ENCODE assay signal across 8 cellular contexts in the genomic region with DNA sequence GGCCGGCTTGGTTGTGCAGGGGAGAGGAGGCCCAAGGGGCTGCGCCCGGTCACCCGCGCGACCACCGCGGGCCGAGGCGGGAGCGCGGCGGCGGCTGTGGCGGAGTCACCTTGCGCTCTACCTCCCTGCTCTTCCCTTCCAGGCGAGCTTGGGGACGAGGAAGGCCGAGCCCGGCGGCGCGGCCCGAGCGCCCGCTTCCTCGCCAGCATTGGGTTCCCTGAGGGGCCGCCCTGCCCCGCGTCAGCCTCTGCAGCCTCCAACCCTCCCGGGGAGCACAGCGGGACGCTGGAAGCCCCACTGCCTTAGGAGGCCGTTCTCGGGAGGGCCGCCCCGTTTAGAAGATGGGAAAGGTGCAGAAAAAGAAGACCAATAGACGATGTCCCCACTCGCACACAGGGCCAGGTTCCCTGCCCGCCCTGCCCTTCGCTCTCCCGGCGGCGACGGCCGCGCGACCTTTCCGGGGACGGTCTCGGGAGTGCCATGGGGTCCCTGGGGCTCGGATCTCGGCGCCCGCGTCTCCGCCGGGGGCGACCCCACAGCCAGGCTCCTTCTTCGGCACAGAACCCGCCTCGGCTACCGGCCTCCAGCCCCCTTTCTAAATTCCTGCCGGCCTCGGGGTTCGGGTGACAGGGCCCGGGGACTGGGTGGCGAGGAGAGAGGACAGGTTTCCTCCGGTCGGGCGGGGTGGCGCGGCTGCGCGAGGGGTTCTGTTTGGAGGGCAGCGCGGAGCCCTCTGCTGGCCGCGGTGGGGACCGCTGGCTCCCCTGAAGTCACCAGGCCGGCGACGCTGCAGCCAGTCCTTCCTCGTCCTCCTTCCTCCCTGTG.
DNase-seq lines count a peak whose midpoint lies in the region; ATAC-seq, FAIRE-seq and TF ChIP-seq lines count a peak whose summit lies in the region.

No MANE protein-coding gene starts in this region.

- TF ChIP-seq CTCF in glutamatergic neuron (IDR thresholded peaks at IDR 0.05; ENCODE audit: partially characterized antibody, unreplicated experiment) (peak; percentile 88), omental fat pad (IDR thresholded peaks at IDR 0.05) (peak in 1 of 3 donors; percentile 48), suprapubic skin (IDR thresholded peaks at IDR 0.05) (peak; percentile 53 to 94)

- peak overlapping the region; percentile 72 for H3K4me3 ChIP-seq in H7 (ENCODE audit: insufficient read depth, low read depth, low read length)
- H3K4me3 ChIP-seq in SK-N-MC: peak overlapping the region; percentile 92
- H3K4me3 ChIP-seq in suprapubic skin: peak overlapping the region; percentile 79

- TF ChIP-seq EP300 in suprapubic skin (IDR thresholded peaks at IDR 0.05): no peak

- H3K27me3 Mint-ChIP-seq in glutamatergic neuron (ENCODE audit: unreplicated experiment): peaks cover 4% of the 10 kb centered on the region

- DNase-seq in H7 (peak; percentile 97), LoVo (ENCODE audit: low spot score) (peak; percentile 90), SK-N-MC (ENCODE audit: low read depth, low spot score) (no peak), glutamatergic neuron (peak; percentile 93), omental fat pad (ENCODE audit: low spot score) (peak; percentile 67), suprapubic skin (ENCODE audit: low spot score in 2 of 2) (peak; percentile 87 to 94)
- DNase-seq in activated naive CD4-positive, alpha-beta T cell treated with anti-CD3 and anti-CD28 coated beads, Interleukin-2, amount 50 U/mL, for 72 hours (ENCODE audit: low spot score in 2 of 2): peak; percentile 83 to 88

- no peaks in the 10 kb centered on the region for H3K36me3 ChIP-seq in H7 (replicated peaks; ENCODE audit: control insufficient read depth, insufficient read depth, low read length)
- no peaks in the 10 kb centered on the region for H3K36me3 ChIP-seq in SK-N-MC (ENCODE audit: insufficient read depth, low read length)
- no peaks in the 10 kb centered on the region for H3K36me3 ChIP-seq in suprapubic skin

- H3K9me3 Mint-ChIP-seq in activated naive CD4-positive, alpha-beta T cell treated with anti-CD3 and anti-CD28 coated beads, Interleukin-2, amount 50 U/mL, for 72 hours: no peaks in the 10 kb centered on the region
- H3K9me3 Mint-ChIP-seq in glutamatergic neuron (ENCODE audit: unreplicated experiment): peaks cover 7% of the 10 kb centered on the region

- WGBS in suprapubic skin: under 1% methylated on average over 50 of the region's 84 CpGs

- peak; percentile 97 to 99 for ATAC-seq in activated naive CD4-positive, alpha-beta T cell treated with anti-CD3 and anti-CD28 coated beads, Interleukin-2, amount 50 U/mL, for 72 hours
- ATAC-seq in omental fat pad (ENCODE audit: low FRiP score): peak; percentile 92

- no peak for TF ChIP-seq POLR2A in suprapubic skin (IDR thresholded peaks at IDR 0.05)

- H3K27ac ChIP-seq in SK-N-MC: no peak overlapping the region
- peak overlapping the region; percentile 50 for H3K27ac ChIP-seq in suprapubic skin

- peak overlapping the region; percentile 80 for H3K9ac ChIP-seq in SK-N-MC (ENCODE audit: insufficient read length)

- H3K4me1 ChIP-seq in suprapubic skin: peaks cover 13% of the 10 kb centered on the region

- peak overlapping the region in 1 of 2 donors; percentile 20 for H3K27ac Mint-ChIP-seq in activated naive CD4-positive, alpha-beta T cell treated with anti-CD3 and anti-CD28 coated beads, Interleukin-2, amount 50 U/mL, for 72 hours
- H3K27ac Mint-ChIP-seq in glutamatergic neuron (ENCODE audit: unreplicated experiment): no peak overlapping the region

- peaks cover 11% of the 10 kb centered on the region for H3K27me3 ChIP-seq in H7 (ENCODE audit: control insufficient read depth, insufficient read depth, low read length)
- H3K27me3 ChIP-seq in suprapubic skin: no peaks in the 10 kb centered on the region

- peak overlapping the region; percentile 77 for H3K4me3 Mint-ChIP-seq in glutamatergic neuron (ENCODE audit: unreplicated experiment)

- peak; percentile 23 for FAIRE-seq in G401.6 (lab: Jason Lieb, UNC)

- H3K4me1 Mint-ChIP-seq in glutamatergic neuron (ENCODE audit: low read depth, unreplicated experiment): peaks cover 16% of the 10 kb centered on the region

- no peaks in the 10 kb centered on the region for H3K36me3 Mint-ChIP-seq in activated naive CD4-positive, alpha-beta T cell treated with anti-CD3 and anti-CD28 coated beads, Interleukin-2, amount 50 U/mL, for 72 hours
- no peaks in the 10 kb centered on the region for H3K36me3 Mint-ChIP-seq in glutamatergic neuron (ENCODE audit: unreplicated experiment)

- no peaks in the 10 kb centered on the region for H3K9me3 ChIP-seq in SK-N-MC (ENCODE audit: low read depth, low read length)
- H3K9me3 ChIP-seq in suprapubic skin: no peaks in the 10 kb centered on the region
